In the genomic region with DNA sequence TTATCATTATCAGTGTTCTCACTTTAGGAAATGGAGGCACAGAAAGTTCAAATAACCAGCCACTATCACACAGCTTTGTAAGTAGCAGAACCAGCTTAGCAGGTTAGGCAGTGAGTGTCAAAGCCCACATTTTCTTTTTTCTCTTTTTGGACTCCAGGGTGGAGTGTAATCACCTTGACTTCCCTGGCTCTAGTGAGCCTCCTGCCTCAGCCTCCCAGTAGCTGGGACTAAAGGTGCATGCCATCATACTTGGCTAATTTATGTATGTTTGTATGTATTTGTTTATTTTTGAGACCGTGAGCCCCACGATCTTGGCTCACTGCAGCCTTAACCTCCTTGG, we compare ENCODE assay signal across 9 cellular contexts. TPM values are rescaled to one million over a fixed set of nuclear protein-coding genes. Genes with fewer than 3 reads are reported as not detected.
DNase-seq lines count a peak whose midpoint lies in the region; ATAC-seq and TF ChIP-seq lines count a peak whose summit lies in the region.
"Had no signal": no experiment of that assay in that cellular context is flagged by ENCODE, and none has a peak within 500 bp of the region (broad histone marks: within the 10 kb centered on the region; RNA-seq: fewer than 3 reads in every experiment).

No MANE protein-coding gene starts in this region.

- peaks cover 44% of the 10 kb centered on the region for H3K4me1 ChIP-seq in PC-9 (replicated peaks; ENCODE audit: insufficient read depth)
- H3K4me1 ChIP-seq in right cardiac atrium (ENCODE audit: control insufficient read depth, insufficient read depth, low read length), result peaks cover 4% of the 10 kb centered on the region

- peaks cover 41% of the 10 kb centered on the region for H3K4me1 Mint-ChIP-seq in T-helper 1 cell treated with Interleukin-12 subunit alpha and Interleukin-12 subunit beta and Interleukin-4 antibody, amounts not matched to agents 30 μg/mL and 1 μg/mL, for 36 hours (ENCODE audit: low read depth)
- peaks cover 74% of the 10 kb centered on the region for H3K4me1 Mint-ChIP-seq in stimulated activated naive CD8-positive, alpha-beta T cell treated with anti-CD3 and anti-CD28 coated beads, Interleukin-15, amount 100 ng/mL, for 72 hours

- TF ChIP-seq CTCF in PC-9 (conservative IDR thresholded peaks at IDR 0.05), result no peak

- H3K27me3 Mint-ChIP-seq in T-helper 1 cell treated with Interleukin-12 subunit alpha and Interleukin-12 subunit beta and Interleukin-4 antibody, amounts not matched to agents 30 μg/mL and 1 μg/mL, for 36 hours (ENCODE audit: low read depth), result no peaks in the 10 kb centered on the region
- no peaks in the 10 kb centered on the region for H3K27me3 Mint-ChIP-seq in stimulated activated naive CD8-positive, alpha-beta T cell treated with anti-CD3 and anti-CD28 coated beads, Interleukin-15, amount 100 ng/mL, for 72 hours

- H3K36me3 Mint-ChIP-seq in T-helper 1 cell treated with Interleukin-12 subunit alpha and Interleukin-12 subunit beta and Interleukin-4 antibody, amounts not matched to agents 30 μg/mL and 1 μg/mL, for 36 hours (ENCODE audit: low read depth), result peaks cover 10% of the 10 kb centered on the region

- ATAC-seq in right cardiac atrium, result no peak
- no peak for ATAC-seq in stimulated activated naive CD8-positive, alpha-beta T cell treated with anti-CD3 and anti-CD28 coated beads, Interleukin-15, amount 100 ng/mL, for 72 hours
- no peak for ATAC-seq in GM18870 (IDR thresholded peaks at IDR 0.05; ENCODE audit: unreplicated experiment)
- ATAC-seq in GM21447 (IDR thresholded peaks at IDR 0.05; ENCODE audit: unreplicated experiment), result no peak

- no peak overlapping the region; the same call in 1 of the 2 replicates for H2AFZ ChIP-seq in PC-9

- H3F3A ChIP-seq in PC-9 (ENCODE audit: insufficient read depth, low read depth), result peaks cover 28% of the 10 kb centered on the region

- H3K79me2 ChIP-seq in PC-9 (ENCODE audit: low read depth), result no peaks in the 10 kb centered on the region

- H3K9me3 ChIP-seq in PC-9 (ENCODE audit: insufficient read depth, low read depth), result no peaks in the 10 kb centered on the region
- no peaks in the 10 kb centered on the region for H3K9me3 ChIP-seq in right cardiac atrium (ENCODE audit: control insufficient read depth, low read length)

- intact Hi-C loops in PC-9 (cut with micrococcal nuclease; ENCODE audit: unreplicated experiment), result loop anchor here (1.0 to 2.0 kb wide), 3 partner anchors 7 to 55 kb away; partner anchors contain the start of gene NCOA3
- intact Hi-C loops in right cardiac atrium (cut with DNase I), result loop anchor here in 1 of 4 donors (10.0 kb wide), 1 partner anchor 109 kb away; no protein-coding TSS in a partner anchor

- H3K4me3 ChIP-seq in PC-9 (peak overlapping the region; percentile 38; the same call in 1 of the 2 replicates), right cardiac atrium (ENCODE audit: low read length) (no peak overlapping the region)

- BruUV-seq in PC-9 (replicated peaks; lab: Mats Ljungman, UMichigan), result no TSS peak

- H3K27ac ChIP-seq in PC-9 (peak overlapping the region; percentile 84), right cardiac atrium (ENCODE audit: low read length) (peak overlapping the region; percentile 79)

- 38% methylated on average over 2 of the region's 2 CpGs for WGBS in right cardiac atrium

- peaks cover 3% of the 10 kb centered on the region for H3K9me3 Mint-ChIP-seq in T-helper 1 cell treated with Interleukin-12 subunit alpha and Interleukin-12 subunit beta and Interleukin-4 antibody, amounts not matched to agents 30 μg/mL and 1 μg/mL, for 36 hours
- H3K9me3 Mint-ChIP-seq in stimulated activated naive CD8-positive, alpha-beta T cell treated with anti-CD3 and anti-CD28 coated beads, Interleukin-15, amount 100 ng/mL, for 72 hours, result peaks cover 0 to 3% of the 10 kb centered on the region in 2 donors
- H3K9me3 Mint-ChIP-seq: activated T-helper 1 cell treated with anti-CD3 and anti-CD28 coated beads, Interleukin-12 subunit alpha, Interleukin-12 subunit beta, Interleukin-2, Interleukin-4 antibody, amounts not matched to agents 30 ng/mL and 10 ng/mL and 1 ng/mL, durations not matched to agents 14 hours and 24 hours and 36 hours had no signal

- H3K4me3 Mint-ChIP-seq in T-helper 1 cell treated with Interleukin-12 subunit alpha and Interleukin-12 subunit beta and Interleukin-4 antibody, amounts not matched to agents 30 μg/mL and 1 μg/mL, for 36 hours, result no peak overlapping the region
- H3K4me3 Mint-ChIP-seq in stimulated activated naive CD8-positive, alpha-beta T cell treated with anti-CD3 and anti-CD28 coated beads, Interleukin-15, amount 100 ng/mL, for 72 hours, result peak overlapping the region; percentile 40 to 54

- peak overlapping the region; percentile 84 for H3K4me2 ChIP-seq in PC-9

- no peaks in the 10 kb centered on the region for H4K20me1 ChIP-seq in PC-9 (ENCODE audit: insufficient read depth)

- DNase-seq in T-helper 1 cell (no peak), PC-9 (peak; percentile 42 to 77), right cardiac atrium (no peak), NCI-H524 treated with DMSO at 0.1 percent for 48 hours (lab: John Stamatoyannopoulos, UW) (no peak)
- DNase-seq in stimulated activated naive CD8-positive, alpha-beta T cell treated with anti-CD3 and anti-CD28 coated beads, Interleukin-15, amount 100 ng/mL, for 72 hours, result no peak

- H3K27me3 ChIP-seq in PC-9 (ENCODE audit: insufficient read depth, low read depth) (no peaks in the 10 kb centered on the region), right cardiac atrium (ENCODE audit: control insufficient read depth, insufficient read depth) (no peaks in the 10 kb centered on the region)

- H3K36me3 ChIP-seq in PC-9 (ENCODE audit: low read depth), result no peaks in the 10 kb centered on the region

- CTCF ChIA-PET in PC-9 (lab: Charles Lee), result interaction anchor here (0.6 to 1.4 kb wide), 6 partner anchors 8 to 1471 kb away, joined by 4 to 13 read pairs (median 4); partner anchors contain the start of gene NCOA3

- H3K9me2 ChIP-seq in PC-9 (ENCODE audit: insufficient read depth), result no peaks in the 10 kb centered on the region

- peak overlapping the region; percentile 84 for H3K27ac Mint-ChIP-seq in T-helper 1 cell treated with Interleukin-12 subunit alpha and Interleukin-12 subunit beta and Interleukin-4 antibody, amounts not matched to agents 30 μg/mL and 1 μg/mL, for 36 hours
- peak overlapping the region in 1 of 2 donors; percentile 74 for H3K27ac Mint-ChIP-seq in stimulated activated naive CD8-positive, alpha-beta T cell treated with anti-CD3 and anti-CD28 coated beads, Interleukin-15, amount 100 ng/mL, for 72 hours

- POLR2A ChIA-PET in PC-9 (lab: Charles Lee; ENCODE audit: unreplicated experiment), result interaction anchor here (1.2 kb wide), 1 partner anchor 8 kb away, joined by 14 read pairs; the partner anchor contains the start of gene NCOA3

RNA-seq across cellular contexts. Expression of gene NCOA3, which starts 7.8 kb away (rescaled TPM):
- total RNA-seq in PC-9 (2021) (40.3 and 78.0 TPM in 2 replicates), right cardiac atrium (10 to 100 TPM; 21.0 to 27.2 (median 22.6) TPM)
- 6.7 TPM for polyA plus RNA-seq in right cardiac atrium

Comparison
In these comparisons a context has a peak if more than half of its experiments do, and no peak if none do; other contexts are left out.
1. DNase-seq: peak in PC-9 (2 of 2); none in T-helper 1 cell (0 of 5), right cardiac atrium (0 of 3), stimulated activated naive CD8-positive, alpha-beta T cell treated with anti-CD3 and anti-CD28 coated beads, Interleukin-15, amount 100 ng/mL, for 72 hours (0 of 2) and NCI-H524 treated with DMSO at 0.1 percent for 48 hours (single experiment).